8 cellular contexts compared by ENCODE assay signal in the genomic region with DNA sequence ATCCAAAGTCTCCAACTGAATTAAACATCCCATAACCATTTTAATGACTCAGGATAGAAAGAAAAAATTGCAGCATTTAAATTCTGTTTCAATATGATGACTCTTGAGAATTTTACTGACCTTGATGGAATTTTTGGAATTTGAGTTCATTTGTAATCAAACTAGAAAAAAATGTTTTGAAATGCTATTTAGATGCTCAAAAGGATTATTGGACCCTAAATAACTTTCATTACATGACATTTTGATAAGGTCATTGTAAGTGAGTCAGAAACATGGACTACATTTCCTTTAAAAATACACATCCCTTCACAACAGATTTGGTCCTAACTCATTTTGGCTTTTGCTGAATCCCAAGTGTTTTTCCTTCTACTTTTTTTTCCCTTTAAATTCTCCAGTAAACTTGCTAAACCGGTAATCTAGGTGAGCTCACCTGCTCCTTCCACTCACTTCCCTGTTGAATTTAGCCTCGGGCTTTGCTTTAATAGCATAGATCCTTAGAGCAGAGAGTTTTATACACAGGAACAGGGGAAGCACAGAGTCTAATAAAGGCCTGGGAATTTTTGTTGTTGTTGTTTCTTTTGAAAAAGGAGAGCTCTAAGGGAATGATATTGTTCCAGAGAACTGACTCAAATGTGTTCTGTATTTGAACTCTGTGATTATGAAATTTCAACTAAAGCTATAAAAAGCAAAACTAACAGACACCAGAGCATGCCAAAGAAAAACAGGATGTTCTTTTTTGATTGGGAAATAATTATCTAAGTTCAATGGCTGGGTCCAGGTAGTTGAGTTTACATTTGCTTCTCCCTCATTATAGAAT.
DNase-seq lines count a peak whose midpoint lies in the region; ATAC-seq and TF ChIP-seq lines count a peak whose summit lies in the region.

No MANE protein-coding gene starts in this region.

- H3K9ac ChIP-seq in adipocyte (ENCODE audit: low read length), result peak overlapping the region; percentile 89

- H3K27me3 ChIP-seq in adipocyte (replicated peaks; ENCODE audit: control insufficient read depth, insufficient read depth, low read length) (no peaks in the 10 kb centered on the region), thyroid gland (no peaks in the 10 kb centered on the region), BE2C (no peaks in the 10 kb centered on the region)

- peak overlapping the region; percentile 76 to 94 (median 89) for H3K27ac ChIP-seq in thyroid gland

- TF ChIP-seq POLR2A in thyroid gland (IDR thresholded peaks at IDR 0.05), result peak in 1 of 2 donors; percentile 42

- TF ChIP-seq CTCF in thyroid gland (IDR thresholded peaks at IDR 0.05) (no peak), BE2C (IDR thresholded peaks at IDR 0.05; ENCODE audit: low read depth, low read length) (no peak)

- DNase-seq in LHCN-M2 (ENCODE audit: low read depth) (peak; percentile 82), adipocyte (ENCODE audit: low read depth) (peak; percentile 90), iPS-NIHi11 (ENCODE audit: low spot score) (peak; percentile 39), thyroid gland (peak; percentile 30 to 35), BE2C (no peak), NCI-H1930 (lab: John Stamatoyannopoulos, UW) (no peak), T-helper 2 cell (no peak)

- WGBS in thyroid gland, 2 donors, result 1 to 3% methylated on average over 2 of the region's 2 CpGs

- H3K4me1 ChIP-seq in adipocyte (ENCODE audit: control insufficient read depth, insufficient read depth, low read length), result peaks cover 32% of the 10 kb centered on the region
- H3K4me1 ChIP-seq in thyroid gland, result peaks cover 17 to 20% of the 10 kb centered on the region in 2 donors
- H3K4me1 ChIP-seq in BE2C, result no peaks in the 10 kb centered on the region

- peak overlapping the region; percentile 57 for H3K4me3 ChIP-seq in adipocyte (ENCODE audit: low read length)
- H3K4me3 ChIP-seq in thyroid gland (replicated peaks in 1 of 3), result no peak overlapping the region
- H3K4me3 ChIP-seq in BE2C (ENCODE audit: low read depth, low read length), result no peak overlapping the region

- H3K36me3 ChIP-seq in adipocyte (ENCODE audit: control insufficient read depth, insufficient read depth, low read length, severe bottlenecking), result no peaks in the 10 kb centered on the region
- H3K36me3 ChIP-seq in thyroid gland, result no peaks in the 10 kb centered on the region
- no peaks in the 10 kb centered on the region for H3K36me3 ChIP-seq in BE2C

- H3K9me3 ChIP-seq in adipocyte (ENCODE audit: control insufficient read depth, low read length) (peaks cover 23% of the 10 kb centered on the region), thyroid gland (no peaks in the 10 kb centered on the region), BE2C (no peaks in the 10 kb centered on the region)

- intact Hi-C loops in thyroid gland (cut with DNase I), result no loop called here

- no peak for ATAC-seq in GM18867 (IDR thresholded peaks at IDR 0.05; ENCODE audit: unreplicated experiment)

Comparison
In these comparisons a context has a peak if more than half of its experiments do, and no peak if none do; other contexts are left out.
1. DNase-seq: peak in LHCN-M2 (single experiment), adipocyte (single experiment), iPS-NIHi11 (single experiment) and thyroid gland (2 of 2); none in BE2C (single experiment), NCI-H1930 (0 of 2) and T-helper 2 cell (0 of 5).